Comparison of ENCODE assay signal across 28 cellular contexts in the genomic region with DNA sequence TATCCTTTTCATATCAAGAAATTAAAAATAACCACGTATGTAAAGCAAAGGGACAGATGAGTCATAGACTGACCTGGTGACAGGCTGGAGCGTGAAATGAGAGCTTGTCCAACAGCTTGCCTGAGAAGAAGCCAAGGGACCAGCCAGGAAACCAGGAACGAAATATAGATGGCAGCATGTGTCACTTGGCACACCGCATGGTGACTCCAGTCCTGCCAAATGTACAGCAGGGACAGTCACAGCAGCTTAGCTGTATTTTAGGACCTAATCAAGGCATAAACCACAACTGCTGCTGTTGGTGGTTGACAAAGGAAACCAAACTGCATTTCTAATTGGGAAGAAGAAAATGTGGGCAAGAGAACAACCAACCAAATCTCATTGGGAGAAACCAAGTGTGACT.
"Had no signal": no experiment of that assay in that cellular context is flagged by ENCODE, and none has a peak within 500 bp of the region (broad histone marks: within the 10 kb centered on the region; RNA-seq: fewer than 3 reads in every experiment).

No MANE protein-coding gene starts in this region.

- ATAC-seq: activated T-helper 17 cell treated with anti-CD3 and anti-CD28 coated beads, Interleukin-2, amount 50 U/mL, for 72 hours; effector memory CD8-positive, alpha-beta T cell; left lung; natural killer cell treated with Interleukin-12 subunit alpha and Interleukin-12 subunit beta and Interleukin-15 and Interleukin-18, amount 100 ng/mL, for 72 hours; right cardiac atrium had no signal

- DNase-seq: activated CD4-positive, alpha-beta memory T cell treated with anti-CD3 and anti-CD28 coated beads for 36 hours; activated CD4-positive, alpha-beta T cell treated with anti-CD3 and anti-CD28 coated beads, Interleukin-2, amount 10 ng/mL, durations not matched to agents 24 days and 14 days; activated CD4-positive, CD25-positive, alpha-beta regulatory T cell treated with anti-CD3 and anti-CD28 coated beads, Interleukin-2, amount 50 U/mL, for 72 hours; activated CD8-positive, alpha-beta memory T cell treated with anti-CD3 and anti-CD28 coated beads, Interleukin-2, amount 50 U/mL, for 48 hours; activated gamma-delta T cell treated with Interleukin-2 at 50 U/mL for 16 hours; activated naive CD4-positive, alpha-beta T cell treated with anti-CD3 and anti-CD28 coated beads, Interleukin-2, amount 50 U/mL, for 16 hours; activated T-cell treated with anti-CD3 and anti-CD28 coated beads, Interleukin-2, amount 50 U/mL, for 24 hours; amniotic stem cell; brain microvascular endothelial cell; cortex of kidney; effector memory CD8-positive, alpha-beta T cell; erythroblast; foreskin fibroblast; head of caudate nucleus; hypothalamus; kidney glomerular epithelial cell; left lung; mesendoderm; posterior cingulate gyrus; right cardiac atrium; spleen; stimulated activated CD4-positive, alpha-beta T cell treated with anti-CD3 and anti-CD28 coated beads, Interleukin-2, amount 100 ng/mL, for 48 hours; stimulated activated naive CD4-positive, alpha-beta T cell treated with Interleukin-2 at 50 U/mL for 16 hours had no signal

- H3K36me3 ChIP-seq: brain microvascular endothelial cell, left lung, spleen, tibial nerve had no signal

- FAIRE-seq: astrocyte had no signal

- H3K27ac ChIP-seq: brain microvascular endothelial cell, left lung, spleen, tibial nerve had no signal

- H3K9me3 ChIP-seq: left lung, spleen, tibial nerve had no signal

- H3K4me3 ChIP-seq: left lung, lung, spleen, tibial nerve had no signal

- H3K27me3 ChIP-seq: brain microvascular endothelial cell, left lung, spleen, tibial nerve had no signal

- H3K4me1 ChIP-seq: left lung, spleen, tibial nerve had no signal
